Comparison of ENCODE assay signal across 1 cellular context in genomic region chr10:77305650-77306632, GRCh38.
TF ChIP-seq lines count a peak whose summit lies in the region.

No MANE protein-coding gene starts in this region.

TF ChIP-seq in HEK293, 187 proteins besides CTCF, POLR2A, EP300 and RAD21 (continued from another document and continues in another):
- TF ChIP-seq ZNF654 (tag by site-specific recombination; IDR thresholded peaks at IDR 0.05; ENCODE audit: low read depth), result 0 out of 2 replicates have a peak, but pooled peaks have one; percentile 7
- 0 out of 2 replicates have a peak, but pooled peaks have one; percentile 27 for TF ChIP-seq ZBTB20 (tag by site-specific recombination; IDR thresholded peaks at IDR 0.05)
- no peak for TF ChIP-seq ZNF292 (tag by site-specific recombination; IDR thresholded peaks at IDR 0.05; ENCODE audit: borderline replicate concordance, low read depth)
- TF ChIP-seq SP7 (tag by site-specific recombination; IDR thresholded peaks at IDR 0.05), result peak; percentile 61; the same call in 1 of the 2 replicates
- peak; percentile 61; the same call in 1 of the 2 replicates for TF ChIP-seq ZFP69B (tag by site-specific recombination; IDR thresholded peaks at IDR 0.05)
- TF ChIP-seq, protein P1, sequence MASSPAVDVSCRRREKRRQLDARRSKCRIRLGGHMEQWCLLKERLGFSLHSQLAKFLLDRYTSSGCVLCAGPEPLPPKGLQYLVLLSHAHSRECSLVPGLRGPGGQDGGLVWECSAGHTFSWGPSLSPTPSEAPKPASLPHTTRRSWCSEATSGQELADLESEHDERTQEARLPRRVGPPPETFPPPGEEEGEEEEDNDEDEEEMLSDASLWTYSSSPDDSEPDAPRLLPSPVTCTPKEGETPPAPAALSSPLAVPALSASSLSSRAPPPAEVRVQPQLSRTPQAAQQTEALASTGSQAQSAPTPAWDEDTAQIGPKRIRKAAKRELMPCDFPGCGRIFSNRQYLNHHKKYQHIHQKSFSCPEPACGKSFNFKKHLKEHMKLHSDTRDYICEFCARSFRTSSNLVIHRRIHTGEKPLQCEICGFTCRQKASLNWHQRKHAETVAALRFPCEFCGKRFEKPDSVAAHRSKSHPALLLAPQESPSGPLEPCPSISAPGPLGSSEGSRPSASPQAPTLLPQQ (tag by site-specific recombination; IDR thresholded peaks at IDR 0.05), result peak; percentile 79
- TF ChIP-seq ZSCAN16 (tag by site-specific recombination; IDR thresholded peaks at IDR 0.05), result peak; percentile 83
- TF ChIP-seq ZNF174 (tag by site-specific recombination; IDR thresholded peaks at IDR 0.05), result no peak
- TF ChIP-seq, protein P2, sequence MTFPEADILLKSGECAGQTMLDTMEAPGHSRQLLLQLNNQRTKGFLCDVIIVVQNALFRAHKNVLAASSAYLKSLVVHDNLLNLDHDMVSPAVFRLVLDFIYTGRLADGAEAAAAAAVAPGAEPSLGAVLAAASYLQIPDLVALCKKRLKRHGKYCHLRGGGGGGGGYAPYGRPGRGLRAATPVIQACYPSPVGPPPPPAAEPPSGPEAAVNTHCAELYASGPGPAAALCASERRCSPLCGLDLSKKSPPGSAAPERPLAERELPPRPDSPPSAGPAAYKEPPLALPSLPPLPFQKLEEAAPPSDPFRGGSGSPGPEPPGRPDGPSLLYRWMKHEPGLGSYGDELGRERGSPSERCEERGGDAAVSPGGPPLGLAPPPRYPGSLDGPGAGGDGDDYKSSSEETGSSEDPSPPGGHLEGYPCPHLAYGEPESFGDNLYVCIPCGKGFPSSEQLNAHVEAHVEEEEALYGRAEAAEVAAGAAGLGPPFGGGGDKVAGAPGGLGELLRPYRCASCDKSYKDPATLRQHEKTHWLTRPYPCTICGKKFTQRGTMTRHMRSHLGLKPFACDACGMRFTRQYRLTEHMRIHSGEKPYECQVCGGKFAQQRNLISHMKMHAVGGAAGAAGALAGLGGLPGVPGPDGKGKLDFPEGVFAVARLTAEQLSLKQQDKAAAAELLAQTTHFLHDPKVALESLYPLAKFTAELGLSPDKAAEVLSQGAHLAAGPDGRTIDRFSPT (tag by site-specific recombination; IDR thresholded peaks at IDR 0.05), result no peak; the same call in 1 of the 2 replicates
- TF ChIP-seq, protein P3, sequence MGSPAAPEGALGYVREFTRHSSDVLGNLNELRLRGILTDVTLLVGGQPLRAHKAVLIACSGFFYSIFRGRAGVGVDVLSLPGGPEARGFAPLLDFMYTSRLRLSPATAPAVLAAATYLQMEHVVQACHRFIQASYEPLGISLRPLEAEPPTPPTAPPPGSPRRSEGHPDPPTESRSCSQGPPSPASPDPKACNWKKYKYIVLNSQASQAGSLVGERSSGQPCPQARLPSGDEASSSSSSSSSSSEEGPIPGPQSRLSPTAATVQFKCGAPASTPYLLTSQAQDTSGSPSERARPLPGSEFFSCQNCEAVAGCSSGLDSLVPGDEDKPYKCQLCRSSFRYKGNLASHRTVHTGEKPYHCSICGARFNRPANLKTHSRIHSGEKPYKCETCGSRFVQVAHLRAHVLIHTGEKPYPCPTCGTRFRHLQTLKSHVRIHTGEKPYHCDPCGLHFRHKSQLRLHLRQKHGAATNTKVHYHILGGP (tag by site-specific recombination; IDR thresholded peaks at IDR 0.05), result peak; percentile 70
- TF ChIP-seq ZNF341 (tag by site-specific recombination; IDR thresholded peaks at IDR 0.05; ENCODE audit: low read depth), result peak; percentile 28; the same call in 1 of the 2 replicates
- peak; percentile 93 for TF ChIP-seq ZXDB (tag by site-specific recombination; IDR thresholded peaks at IDR 0.05)
- peak; percentile 74; the same call in 1 of the 2 replicates for TF ChIP-seq ZNF645 (tag by site-specific recombination; IDR thresholded peaks at IDR 0.05)
- no peak for TF ChIP-seq ZNF274 (IDR thresholded peaks at IDR 0.05; ENCODE audit: low read length)
- TF ChIP-seq ZNF274 (tag by site-specific recombination; IDR thresholded peaks at IDR 0.05; ENCODE audit: borderline replicate concordance), result no peak
- TF ChIP-seq MZF1 (tag by site-specific recombination; IDR thresholded peaks at IDR 0.05; ENCODE audit: borderline replicate concordance), result peak; percentile 95
- TF ChIP-seq, protein P4, sequence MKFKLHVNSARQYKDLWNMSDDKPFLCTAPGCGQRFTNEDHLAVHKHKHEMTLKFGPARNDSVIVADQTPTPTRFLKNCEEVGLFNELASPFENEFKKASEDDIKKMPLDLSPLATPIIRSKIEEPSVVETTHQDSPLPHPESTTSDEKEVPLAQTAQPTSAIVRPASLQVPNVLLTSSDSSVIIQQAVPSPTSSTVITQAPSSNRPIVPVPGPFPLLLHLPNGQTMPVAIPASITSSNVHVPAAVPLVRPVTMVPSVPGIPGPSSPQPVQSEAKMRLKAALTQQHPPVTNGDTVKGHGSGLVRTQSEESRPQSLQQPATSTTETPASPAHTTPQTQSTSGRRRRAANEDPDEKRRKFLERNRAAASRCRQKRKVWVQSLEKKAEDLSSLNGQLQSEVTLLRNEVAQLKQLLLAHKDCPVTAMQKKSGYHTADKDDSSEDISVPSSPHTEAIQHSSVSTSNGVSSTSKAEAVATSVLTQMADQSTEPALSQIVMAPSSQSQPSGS (tag by site-specific recombination; IDR thresholded peaks at IDR 0.05; ENCODE audit: low read depth), result peak; percentile 97
- no peak for TF ChIP-seq ZNF221 (tag by site-specific recombination; IDR thresholded peaks at IDR 0.05; ENCODE audit: borderline replicate concordance)
- no peak for TF ChIP-seq PRDM1 (tag by site-specific recombination; IDR thresholded peaks at IDR 0.05)
- peak; percentile 76 for TF ChIP-seq KLF10 (tag by site-specific recombination; IDR thresholded peaks at IDR 0.05)
- peak; percentile 92 for TF ChIP-seq ZNF24 (tag by site-specific recombination; IDR thresholded peaks at IDR 0.05)
- no peak for TF ChIP-seq KLF9 (tag by site-specific recombination; IDR thresholded peaks at IDR 0.05; ENCODE audit: low read depth)
- no peak for TF ChIP-seq ZNF549 (tag by site-specific recombination; IDR thresholded peaks at IDR 0.05)
- peak; percentile 45 for TF ChIP-seq ZNF518A (tag by site-specific recombination; conservative IDR thresholded peaks at IDR 0.05; ENCODE audit: low read depth)
- no peak for TF ChIP-seq GLI4 (tag by site-specific recombination; IDR thresholded peaks at IDR 0.05)
- peak; percentile 96 for TF ChIP-seq HOXD13 (CRISPR knock-in tag; IDR thresholded peaks at IDR 0.05; ENCODE audit: borderline replicate concordance)
- peak; percentile 100 for TF ChIP-seq PRDM4 (tag by site-specific recombination; IDR thresholded peaks at IDR 0.05)
- TF ChIP-seq ZNF514 (tag by site-specific recombination; IDR thresholded peaks at IDR 0.05), result no peak
- TF ChIP-seq GLIS1 (tag by site-specific recombination; IDR thresholded peaks at IDR 0.05), result peak; percentile 95
- peak; percentile 54; the same call in 1 of the 2 replicates for TF ChIP-seq ZNF423 (tag by site-specific recombination; IDR thresholded peaks at IDR 0.05)
- no peak for TF ChIP-seq ZFP41 (tag by site-specific recombination; IDR thresholded peaks at IDR 0.05; ENCODE audit: borderline replicate concordance)
- TF ChIP-seq ZNF76 (tag by site-specific recombination; IDR thresholded peaks at IDR 0.05; ENCODE audit: borderline replicate concordance, low read depth), result peak; percentile 40; the same call in 1 of the 2 replicates
- no peak for TF ChIP-seq REPIN1 (tag by site-specific recombination; IDR thresholded peaks at IDR 0.05; ENCODE audit: low read depth)
- peak; percentile 97; the same call in 1 of the 2 replicates for TF ChIP-seq ZNF561 (tag by site-specific recombination; IDR thresholded peaks at IDR 0.05; ENCODE audit: borderline replicate concordance)
- no peak for TF ChIP-seq ZNF280D (tag by site-specific recombination; IDR thresholded peaks at IDR 0.05)
- TF ChIP-seq ZIC2 (tag by site-specific recombination; IDR thresholded peaks at IDR 0.05), result peak; percentile 99
- no peak for TF ChIP-seq ZNF830 (tag by site-specific recombination; IDR thresholded peaks at IDR 0.05; ENCODE audit: low read depth)
- TF ChIP-seq, protein P5, sequence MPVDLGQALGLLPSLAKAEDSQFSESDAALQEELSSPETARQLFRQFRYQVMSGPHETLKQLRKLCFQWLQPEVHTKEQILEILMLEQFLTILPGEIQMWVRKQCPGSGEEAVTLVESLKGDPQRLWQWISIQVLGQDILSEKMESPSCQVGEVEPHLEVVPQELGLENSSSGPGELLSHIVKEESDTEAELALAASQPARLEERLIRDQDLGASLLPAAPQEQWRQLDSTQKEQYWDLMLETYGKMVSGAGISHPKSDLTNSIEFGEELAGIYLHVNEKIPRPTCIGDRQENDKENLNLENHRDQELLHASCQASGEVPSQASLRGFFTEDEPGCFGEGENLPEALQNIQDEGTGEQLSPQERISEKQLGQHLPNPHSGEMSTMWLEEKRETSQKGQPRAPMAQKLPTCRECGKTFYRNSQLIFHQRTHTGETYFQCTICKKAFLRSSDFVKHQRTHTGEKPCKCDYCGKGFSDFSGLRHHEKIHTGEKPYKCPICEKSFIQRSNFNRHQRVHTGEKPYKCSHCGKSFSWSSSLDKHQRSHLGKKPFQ (tag by site-specific recombination; IDR thresholded peaks at IDR 0.05), result peak; percentile 88
- TF ChIP-seq ZBTB17 (tag by site-specific recombination; IDR thresholded peaks at IDR 0.05), result 0 out of 2 replicates have a peak, but pooled peaks have one; percentile 31
- peak; percentile 53; the same call in 1 of the 2 replicates for TF ChIP-seq YY1 (tag by site-specific recombination; IDR thresholded peaks at IDR 0.05)
